Comparison of ENCODE assay signal across 21 cellular contexts in genomic region chr4:80465238-80465637, GRCh38.
"Had no signal": no experiment of that assay in that cellular context is flagged by ENCODE, and none has a peak within 500 bp of the region (broad histone marks: within the 10 kb centered on the region; RNA-seq: fewer than 3 reads in every experiment).

No MANE protein-coding gene starts in this region.

- ATAC-seq: activated T-helper 17 cell treated with anti-CD3 and anti-CD28 coated beads, Interleukin-2, amount 50 U/mL, for 72 hours; natural killer cell; stimulated activated memory B cell treated with anti-CD40 and anti-IgM and Interleukin-4, amounts not matched to agents 10 μg/mL and 1 μg/mL and 100 μg/mL, for 72 hours; T-helper 17 cell; upper lobe of right lung had no signal

- H3K27me3 Mint-ChIP-seq: activated CD4-positive, alpha-beta memory T cell treated with anti-CD3 and anti-CD28 coated beads, Interleukin-2, amount 10 ng/mL, durations not matched to agents 7 days and 5 days; activated naive CD8-positive, alpha-beta T cell treated with anti-CD3 and anti-CD28 coated beads for 36 hours; activated T-helper 17 cell treated with anti-CD3 and anti-CD28 coated beads, Interleukin-2, amount 50 U/mL, for 72 hours; stimulated activated memory B cell treated with anti-CD40 and anti-IgM and Interleukin-4, amounts not matched to agents 10 μg/mL and 1 μg/mL and 100 μg/mL, for 72 hours; T-helper 17 cell had no signal

- H3K4me1 Mint-ChIP-seq: brain had no signal

- H3K4me1 ChIP-seq: upper lobe of right lung had no signal

- H3K4me3 Mint-ChIP-seq: activated CD4-positive, alpha-beta memory T cell treated with anti-CD3 and anti-CD28 coated beads, Interleukin-2, amount 10 ng/mL, durations not matched to agents 7 days and 5 days; activated naive CD8-positive, alpha-beta T cell treated with anti-CD3 and anti-CD28 coated beads for 36 hours; activated T-helper 17 cell treated with anti-CD3 and anti-CD28 coated beads, Interleukin-2, amount 50 U/mL, for 72 hours; brain; immature natural killer cell; natural killer cell; stimulated activated memory B cell treated with anti-CD40 and anti-IgM and Interleukin-4, amounts not matched to agents 10 μg/mL and 1 μg/mL and 100 μg/mL, for 72 hours; T-helper 17 cell had no signal

- H3K4me3 ChIP-seq: dorsolateral prefrontal cortex, sigmoid colon, spleen, thoracic aorta, upper lobe of right lung had no signal

- DNase-seq: activated CD4-positive, alpha-beta memory T cell treated with anti-CD3 and anti-CD28 coated beads, Interleukin-2, amount 10 ng/mL, durations not matched to agents 7 days and 5 days; activated CD4-positive, alpha-beta T cell treated with anti-CD3 and anti-CD28 coated beads for 4 hours; activated naive CD4-positive, alpha-beta T cell; activated naive CD8-positive, alpha-beta T cell treated with anti-CD3 and anti-CD28 coated beads for 36 hours; activated T-cell treated with anti-CD3 and anti-CD28 coated beads, Interleukin-2, amount 50 U/mL, for 1 hour; amygdala; central memory CD4-positive, alpha-beta T cell; dorsolateral prefrontal cortex; head of caudate nucleus; immature natural killer cell; natural killer cell; nucleus accumbens; sigmoid colon; spleen; stimulated activated CD4-positive, alpha-beta T cell treated with anti-CD3 and anti-CD28 coated beads, Interleukin-4, amount 100 ng/mL, for 4 hours; T-helper 17 cell; upper lobe of right lung had no signal

- H3K27ac ChIP-seq: dorsolateral prefrontal cortex, spleen, thoracic aorta, upper lobe of right lung had no signal

- H3K36me3 Mint-ChIP-seq: brain; immature natural killer cell; natural killer cell; stimulated activated memory B cell treated with anti-CD40 and anti-IgM and Interleukin-4, amounts not matched to agents 10 μg/mL and 1 μg/mL and 100 μg/mL, for 72 hours had no signal

- H3K9me3 ChIP-seq: sigmoid colon, spleen, thoracic aorta, upper lobe of right lung had no signal

- H3K36me3 ChIP-seq: sigmoid colon, spleen, thoracic aorta, upper lobe of right lung had no signal

- H3K9me3 Mint-ChIP-seq: brain had no signal

- H3K27ac Mint-ChIP-seq: activated CD4-positive, alpha-beta memory T cell treated with anti-CD3 and anti-CD28 coated beads, Interleukin-2, amount 10 ng/mL, durations not matched to agents 7 days and 5 days; activated naive CD8-positive, alpha-beta T cell treated with anti-CD3 and anti-CD28 coated beads for 36 hours; activated T-helper 17 cell treated with anti-CD3 and anti-CD28 coated beads, Interleukin-2, amount 50 U/mL, for 72 hours; brain; immature natural killer cell; natural killer cell; stimulated activated memory B cell treated with anti-CD40 and anti-IgM and Interleukin-4, amounts not matched to agents 10 μg/mL and 1 μg/mL and 100 μg/mL, for 72 hours; T-helper 17 cell had no signal

- H3K27me3 ChIP-seq: sigmoid colon, spleen, upper lobe of right lung had no signal
